12 cellular contexts compared by ENCODE assay signal in genomic region chr6:158041370-158041769, GRCh38. TPM values are rescaled to one million over a fixed set of nuclear protein-coding genes. Genes with fewer than 3 reads are reported as not detected.
DNase-seq lines count a peak whose midpoint lies in the region; ATAC-seq and TF ChIP-seq lines count a peak whose summit lies in the region.
"Had no signal": no experiment of that assay in that cellular context is flagged by ENCODE, and none has a peak within 500 bp of the region (broad histone marks: within the 10 kb centered on the region; RNA-seq: fewer than 3 reads in every experiment).

No MANE protein-coding gene starts in this region.

- no peak overlapping the region for H3K4me3 Mint-ChIP-seq in MCF 10A (ENCODE audit: unreplicated experiment)
- H3K4me3 Mint-ChIP-seq: B cell had no signal

- no peaks in the 10 kb centered on the region for H3K36me3 ChIP-seq in breast epithelium
- H3K36me3 ChIP-seq in muscle layer of duodenum (ENCODE audit: control insufficient read depth in 1 of 2, insufficient read depth in 2 of 2, low read length in 2 of 2) = no peaks in the 10 kb centered on the region
- no peaks in the 10 kb centered on the region for H3K36me3 ChIP-seq in aorta (ENCODE audit: control insufficient read depth in 1 of 2, insufficient read depth in 2 of 2, low read length in 1 of 2)

- no peak for TF ChIP-seq CTCF in breast epithelium (IDR thresholded peaks at IDR 0.05)
- no peak for TF ChIP-seq CTCF in MCF 10A (IDR thresholded peaks at IDR 0.05; ENCODE audit: unreplicated experiment)
- TF ChIP-seq CTCF in dorsolateral prefrontal cortex (IDR thresholded peaks at IDR 0.05 in 54 of 56, conservative IDR thresholded peaks at IDR 0.05 in 2 of 56; ENCODE audit: low read depth in 1 of 56, partially characterized antibody in 56 of 56) = no peak

- intact Hi-C loops in breast epithelium (cut with DNase I; ENCODE audit: low total_unique reads) = loop anchor here (5.0 kb wide), 1 partner anchor 59 kb away; the partner anchor contains the start of gene SYNJ2
- intact Hi-C loops in MCF 10A (cut with micrococcal nuclease) = no loop called here
- intact Hi-C loops in dorsolateral prefrontal cortex (cut with DNase I) = no loop called here
- intact Hi-C loops in aorta (cut with DNase I) = loop anchor here in 1 of 2 donors (5.0 kb wide), 1 partner anchor 39 kb away; no protein-coding TSS in a partner anchor

- POLR2A ChIA-PET in MCF 10A (lab: Yijun Ruan, JAX) = interaction anchor here (0.8 to 3.0 kb wide), 5 partner anchors 8 to 28 kb away, joined by 3 to 19 read pairs (median 3); no protein-coding TSS in a partner anchor

- H3K4me1 Mint-ChIP-seq in MCF 10A (ENCODE audit: insufficient read depth, unreplicated experiment) = peaks cover 38% of the 10 kb centered on the region

- no peaks in the 10 kb centered on the region for H3K27me3 ChIP-seq in breast epithelium
- H3K27me3 ChIP-seq in dorsolateral prefrontal cortex = no peaks in the 10 kb centered on the region
- no peaks in the 10 kb centered on the region for H3K27me3 ChIP-seq in muscle layer of duodenum (ENCODE audit: low read depth, low read length)
- no peaks in the 10 kb centered on the region for H3K27me3 ChIP-seq in aorta (ENCODE audit: control insufficient read depth in 1 of 2, insufficient read depth in 2 of 2, low read length in 1 of 2)

- no peak for ATAC-seq in aorta (ENCODE audit: low FRiP score)

- H3K9me3 Mint-ChIP-seq in MCF 10A (ENCODE audit: unreplicated experiment) = no peaks in the 10 kb centered on the region

- CTCF ChIA-PET in MCF 10A (lab: Yijun Ruan, JAX) = interaction anchor here (0.6 to 1.5 kb wide), 4 partner anchors 15 to 59 kb away, joined by 3 to 4 read pairs (median 4); partner anchors contain the start of gene SYNJ2

- no peaks in the 10 kb centered on the region for H3K9me3 ChIP-seq in breast epithelium
- H3K9me3 ChIP-seq in muscle layer of duodenum (ENCODE audit: control insufficient read depth in 1 of 2, low read length in 2 of 2) = no peaks in the 10 kb centered on the region
- H3K9me3 ChIP-seq in aorta (ENCODE audit: control insufficient read depth, low read length) = no peaks in the 10 kb centered on the region

- WGBS in aorta, 2 donors = 33 to 37% methylated on average over 4 of the region's 4 CpGs

- no peak overlapping the region for H3K27ac Mint-ChIP-seq in MCF 10A (ENCODE audit: low read depth, unreplicated experiment)
- H3K27ac Mint-ChIP-seq: B cell had no signal

- H3K4me3 ChIP-seq in breast epithelium = no peak overlapping the region
- no peak overlapping the region for H3K4me3 ChIP-seq in dorsolateral prefrontal cortex
- no peak overlapping the region for H3K4me3 ChIP-seq in muscle layer of duodenum (ENCODE audit: low read depth in 1 of 2, low read length in 2 of 2)
- H3K4me3 ChIP-seq in aorta (ENCODE audit: low read length in 2 of 2) = no peak overlapping the region

- DNase-seq in breast epithelium (ENCODE audit: low spot score in 2 of 2) (no peak), MCF 10A (ENCODE audit: unreplicated experiment) (no peak), dorsolateral prefrontal cortex (peak in 2 of 10 donors; percentile 36 to 41), aorta (peak in 1 of 2 donors; percentile 47), DMS79 (lab: John Stamatoyannopoulos, UW) (no peak), HuH-7 (ENCODE audit: low spot score) (no peak)
- DNase-seq in stimulated activated CD4-positive, alpha-beta T cell treated with anti-CD3 and anti-CD28 coated beads, Interleukin-12 subunit alpha, Interleukin-12 subunit beta, amount 100 ng/mL, for 4 hours = no peak
- DNase-seq: activated CD4-positive, CD25-positive, alpha-beta regulatory T cell treated with anti-CD3 and anti-CD28 coated beads, Interleukin-2, amount 50 U/mL, for 72 hours; midbrain; NCI-H1092 treated with DMSO at 0.1 percent for 48 hours had no signal

- H3K27me3 Mint-ChIP-seq in MCF 10A (ENCODE audit: insufficient read depth, unreplicated experiment) = no peaks in the 10 kb centered on the region
- H3K27me3 Mint-ChIP-seq: B cell had no signal

- H3K27ac ChIP-seq in breast epithelium = peak overlapping the region; percentile 51 to 81
- H3K27ac ChIP-seq in dorsolateral prefrontal cortex = peak overlapping the region; percentile 29 to 100 (median 88)
- peak overlapping the region; percentile 74 for H3K27ac ChIP-seq in muscle layer of duodenum (ENCODE audit: low read length)
- peak overlapping the region; percentile 78 to 99 for H3K27ac ChIP-seq in aorta (ENCODE audit: low read depth in 1 of 2, low read length in 2 of 2)

- no peak for TF ChIP-seq POLR2A in breast epithelium (IDR thresholded peaks at IDR 0.05)

- BruUV-seq in MCF 10A (replicated peaks; lab: Mats Ljungman, UMichigan) = no TSS peak

- H3K36me3 Mint-ChIP-seq in MCF 10A (ENCODE audit: insufficient read depth, unreplicated experiment) = peaks cover 7% of the 10 kb centered on the region

- H3K4me1 ChIP-seq in breast epithelium = peaks cover 0 to 6% of the 10 kb centered on the region in 2 donors
- H3K4me1 ChIP-seq in muscle layer of duodenum (ENCODE audit: control insufficient read depth in 1 of 2, insufficient read depth in 2 of 2, low read length in 2 of 2) = peaks cover 21 to 25% of the 10 kb centered on the region in 2 donors
- H3K4me1 ChIP-seq in aorta (ENCODE audit: control insufficient read depth in 1 of 2, insufficient read depth in 2 of 2, low read length in 2 of 2) = peaks cover 2 to 10% of the 10 kb centered on the region in 2 donors

RNA-seq across cellular contexts. Expression of gene SYNJ2, which starts 59.7 kb away (rescaled TPM):
- total RNA-seq in breast epithelium = 10 to 100 TPM in 2 of 3 donors, 1 to 10 TPM in 1; 3.0 to 20.2 (median 15.7) TPM
- total RNA-seq in MCF 10A (2022) = 8.9 and 10.3 TPM in 2 replicates
- 100 to 1,000 TPM in 47 of 120 experiments, 10 to 100 TPM in 73; 41.0 to 257 (median 86.5) TPM for total RNA-seq in dorsolateral prefrontal cortex
- total RNA-seq in aorta = 10 to 100 TPM; 26.8 to 38.7 TPM
- polyA plus RNA-seq in aorta = 10 to 100 TPM in 1 of 2 donors, 1 to 10 TPM in 1; 8.6 to 17.9 TPM
